In genomic region chr16:2212362-2213324, GRCh38 we compare ENCODE assay signal across 1 cellular context.
TF ChIP-seq lines count a peak whose summit lies in the region.

No MANE protein-coding gene starts in this region.

TF ChIP-seq in HCT116, 20 proteins besides CTCF, POLR2A, EP300 and RAD21 (continued from another document):
- no peak for TF ChIP-seq SIN3A (IDR thresholded peaks at IDR 0.05; ENCODE audit: low read depth)
- TF ChIP-seq TCF7L2 (IDR thresholded peaks at IDR 0.05; ENCODE audit: borderline replicate concordance, extremely low read depth, insufficient read depth, insufficient read length) = no peak
- TF ChIP-seq POLR2AphosphoS5 (IDR thresholded peaks at IDR 0.05; ENCODE audit: low read depth, low read length) = no peak
- no peak for TF ChIP-seq EZH2 (IDR thresholded peaks at IDR 0.05)
- TF ChIP-seq ZBTB33 (IDR thresholded peaks at IDR 0.05; ENCODE audit: extremely low read depth, insufficient replicate concordance, low read length) = no peak
